Comparison of ENCODE assay signal across 1 cellular context in genomic region chr9:110072597-110073355, GRCh38.
TF ChIP-seq lines count a peak whose summit lies in the region.

No MANE protein-coding gene starts in this region.

TF ChIP-seq in GM12878, 131 proteins besides CTCF, POLR2A, EP300 and RAD21 (continued from another document):
- TF ChIP-seq CHD2 (IDR thresholded peaks at IDR 0.05; ENCODE audit: borderline replicate concordance, low read depth, low read length) (no peak), RCOR1 (conservative IDR thresholded peaks at IDR 0.05; ENCODE audit: low read depth, low read length) (no peak), RUNX3 (IDR thresholded peaks at IDR 0.05; ENCODE audit: low read length) (no peak), ELK1 (IDR thresholded peaks at IDR 0.05; ENCODE audit: low read depth, low read length) (no peak), WRNIP1 (IDR thresholded peaks at IDR 0.05; ENCODE audit: borderline replicate concordance, low read depth, low read length) (no peak), ASH2L (IDR thresholded peaks at IDR 0.05; ENCODE audit: borderline replicate concordance, low read depth) (no peak), JUND (IDR thresholded peaks at IDR 0.05; ENCODE audit: low read depth, low read length) (no peak), RFX5 (IDR thresholded peaks at IDR 0.05; ENCODE audit: low read depth, low read length) (no peak)
